Comparison of ENCODE assay signal across 17 cellular contexts in the genomic region with DNA sequence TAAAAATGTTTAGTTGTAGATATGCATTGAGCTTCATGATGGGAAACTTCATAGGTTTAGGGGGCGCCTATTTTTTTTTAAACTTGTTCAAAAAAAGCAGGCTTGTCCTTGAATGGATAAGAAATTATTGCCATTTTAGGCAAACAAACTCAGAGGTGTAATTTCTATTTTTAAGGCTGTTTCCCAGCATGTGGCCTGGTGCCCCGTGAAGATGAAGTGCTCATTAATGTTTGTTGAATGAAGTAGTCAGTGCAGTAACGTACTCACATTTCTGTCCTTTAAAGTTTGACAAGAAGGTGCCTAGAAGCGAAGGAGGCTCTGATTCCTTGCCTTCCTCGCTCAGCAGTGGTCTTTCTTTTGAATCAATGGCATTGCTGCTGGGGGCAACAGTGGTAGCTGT.
"Had no signal": no experiment of that assay in that cellular context is flagged by ENCODE, and none has a peak within 500 bp of the region (broad histone marks: within the 10 kb centered on the region; RNA-seq: fewer than 3 reads in every experiment).

No MANE protein-coding gene starts in this region.

- H3K9me3 Mint-ChIP-seq: activated CD4-positive, alpha-beta T cell treated with anti-CD3 and anti-CD28 coated beads, Interleukin-2, amount 10 ng/mL, durations not matched to agents 7 days and 5 days had no signal

- DNase-seq: activated CD4-positive, alpha-beta T cell treated with anti-CD3 and anti-CD28 coated beads, Interleukin-2, amount 10 ng/mL, durations not matched to agents 7 days and 5 days; activated CD4-positive, CD25-positive, alpha-beta regulatory T cell; activated naive CD8-positive, alpha-beta T cell treated with anti-CD3 and anti-CD28 coated beads, Interleukin-2, amount 10 ng/mL, durations not matched to agents 7 days and 5 days; anterior cingulate cortex; left ventricle myocardium superior; nucleus accumbens; right lobe of liver; stimulated activated CD4-positive, alpha-beta T cell treated with anti-CD3 and anti-CD28 coated beads, Interleukin-4, amount 100 ng/mL, for 4 hours; stimulated activated CD8-positive, alpha-beta memory T cell treated with anti-CD3 and anti-CD28 coated beads, Interleukin-4, amount 100 ng/mL, for 48 hours; stimulated activated naive CD8-positive, alpha-beta T cell treated with anti-CD3 and anti-CD28 coated beads, Interleukin-15, Interleukin-2, amounts not matched to agents 100 U/mL and 50 U/mL, for 24 hours; T-helper 2 cell; upper lobe of left lung had no signal

- H3K36me3 ChIP-seq: right lobe of liver, suprapubic skin, upper lobe of left lung had no signal

- H3K4me1 Mint-ChIP-seq: activated CD4-positive, alpha-beta T cell treated with anti-CD3 and anti-CD28 coated beads, Interleukin-2, amount 10 ng/mL, durations not matched to agents 7 days and 5 days; activated naive CD8-positive, alpha-beta T cell treated with anti-CD3 and anti-CD28 coated beads, Interleukin-2, amount 10 ng/mL, durations not matched to agents 7 days and 5 days had no signal

- H3K27me3 ChIP-seq: hepatocyte, right lobe of liver, suprapubic skin, upper lobe of left lung had no signal

- H2AFZ ChIP-seq: hepatocyte had no signal

- ATAC-seq: left ventricle myocardium superior; natural killer cell treated with Interleukin-12 subunit alpha and Interleukin-12 subunit beta and Interleukin-15 and Interleukin-18, amount 100 ng/mL, for 72 hours; stimulated activated naive CD8-positive, alpha-beta T cell treated with anti-CD3 and anti-CD28 coated beads, Interleukin-15, Interleukin-2, amounts not matched to agents 100 U/mL and 50 U/mL, for 24 hours had no signal

- H3K4me3 ChIP-seq: hepatocyte, right lobe of liver, smooth muscle cell, suprapubic skin, upper lobe of left lung had no signal

- H3K36me3 Mint-ChIP-seq: activated naive CD8-positive, alpha-beta T cell treated with anti-CD3 and anti-CD28 coated beads, Interleukin-2, amount 10 ng/mL, durations not matched to agents 7 days and 5 days had no signal

- H3K27ac Mint-ChIP-seq: activated CD4-positive, alpha-beta T cell treated with anti-CD3 and anti-CD28 coated beads, Interleukin-2, amount 10 ng/mL, durations not matched to agents 7 days and 5 days; activated naive CD8-positive, alpha-beta T cell treated with anti-CD3 and anti-CD28 coated beads, Interleukin-2, amount 10 ng/mL, durations not matched to agents 7 days and 5 days; activated T-helper 1 cell treated with anti-CD3 and anti-CD28 coated beads, Interleukin-12 subunit alpha, Interleukin-12 subunit beta, Interleukin-2, Interleukin-4 antibody, amounts not matched to agents 30 ng/mL and 10 ng/mL and 1 ng/mL, durations not matched to agents 14 hours and 24 hours and 36 hours; natural killer cell treated with Interleukin-12 subunit alpha and Interleukin-12 subunit beta and Interleukin-15 and Interleukin-18, amount 100 ng/mL, for 72 hours had no signal

- H3K27me3 Mint-ChIP-seq: activated CD4-positive, alpha-beta T cell treated with anti-CD3 and anti-CD28 coated beads, Interleukin-2, amount 10 ng/mL, durations not matched to agents 7 days and 5 days; natural killer cell treated with Interleukin-12 subunit alpha and Interleukin-12 subunit beta and Interleukin-15 and Interleukin-18, amount 100 ng/mL, for 72 hours had no signal

- H3K4me3 Mint-ChIP-seq: activated CD4-positive, alpha-beta T cell treated with anti-CD3 and anti-CD28 coated beads, Interleukin-2, amount 10 ng/mL, durations not matched to agents 7 days and 5 days; activated naive CD8-positive, alpha-beta T cell treated with anti-CD3 and anti-CD28 coated beads, Interleukin-2, amount 10 ng/mL, durations not matched to agents 7 days and 5 days; activated T-helper 1 cell treated with anti-CD3 and anti-CD28 coated beads, Interleukin-12 subunit alpha, Interleukin-12 subunit beta, Interleukin-2, Interleukin-4 antibody, amounts not matched to agents 30 ng/mL and 10 ng/mL and 1 ng/mL, durations not matched to agents 14 hours and 24 hours and 36 hours; natural killer cell treated with Interleukin-12 subunit alpha and Interleukin-12 subunit beta and Interleukin-15 and Interleukin-18, amount 100 ng/mL, for 72 hours had no signal

- H3K27ac ChIP-seq: hepatocyte, right lobe of liver, suprapubic skin, upper lobe of left lung had no signal

- H3K4me1 ChIP-seq: suprapubic skin had no signal
